1 cellular context compared by ENCODE assay signal in genomic region chr1:212487774-212488435, GRCh38.
TF ChIP-seq lines count a peak whose summit lies in the region.

No MANE protein-coding gene starts in this region.

TF ChIP-seq in K562, 482 proteins besides CTCF, POLR2A, EP300 and RAD21 (continued from another document and continues in another):
- no peak for TF ChIP-seq SAFB (IDR thresholded peaks at IDR 0.05; ENCODE audit: borderline replicate concordance, low read depth, low read length)
- no peak for TF ChIP-seq ZNF780A (CRISPR knock-in tag; IDR thresholded peaks at IDR 0.05)
- TF ChIP-seq TGIF2 (CRISPR knock-in tag; IDR thresholded peaks at IDR 0.05), result no peak
- TF ChIP-seq, protein P1, sequence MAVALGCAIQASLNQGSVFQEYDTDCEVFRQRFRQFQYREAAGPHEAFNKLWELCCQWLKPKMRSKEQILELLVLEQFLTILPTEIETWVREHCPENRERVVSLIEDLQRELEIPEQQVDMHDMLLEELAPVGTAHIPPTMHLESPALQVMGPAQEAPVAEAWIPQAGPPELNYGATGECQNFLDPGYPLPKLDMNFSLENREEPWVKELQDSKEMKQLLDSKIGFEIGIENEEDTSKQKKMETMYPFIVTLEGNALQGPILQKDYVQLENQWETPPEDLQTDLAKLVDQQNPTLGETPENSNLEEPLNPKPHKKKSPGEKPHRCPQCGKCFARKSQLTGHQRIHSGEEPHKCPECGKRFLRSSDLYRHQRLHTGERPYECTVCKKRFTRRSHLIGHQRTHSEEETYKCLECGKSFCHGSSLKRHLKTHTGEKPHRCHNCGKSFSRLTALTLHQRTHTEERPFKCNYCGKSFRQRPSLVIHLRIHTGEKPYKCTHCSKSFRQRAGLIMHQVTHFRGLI (CRISPR knock-in tag; IDR thresholded peaks at IDR 0.05), result no peak
- TF ChIP-seq SREBF1 (IDR thresholded peaks at IDR 0.05; ENCODE audit: borderline replicate concordance, low read depth, low read length), result no peak
- TF ChIP-seq ZNF165 (CRISPR knock-in tag; IDR thresholded peaks at IDR 0.05; ENCODE audit: borderline replicate concordance), result peak; percentile 66; the same call in 1 of the 2 replicates
- TF ChIP-seq NFRKB (IDR thresholded peaks at IDR 0.05; ENCODE audit: low read depth), result peak; percentile 54; the same call in 1 of the 2 replicates
- no peak for TF ChIP-seq MYC (IDR thresholded peaks at IDR 0.05; ENCODE audit: low read depth, low read length)
- TF ChIP-seq MYC (CRISPR knock-in tag; IDR thresholded peaks at IDR 0.05; ENCODE audit: borderline replicate concordance, low read depth), result no peak
- TF ChIP-seq SAP30 (IDR thresholded peaks at IDR 0.05; ENCODE audit: borderline replicate concordance, insufficient read depth, low read depth, low read length, poor library complexity, severe bottlenecking), result no peak
- TF ChIP-seq, protein P2, sequence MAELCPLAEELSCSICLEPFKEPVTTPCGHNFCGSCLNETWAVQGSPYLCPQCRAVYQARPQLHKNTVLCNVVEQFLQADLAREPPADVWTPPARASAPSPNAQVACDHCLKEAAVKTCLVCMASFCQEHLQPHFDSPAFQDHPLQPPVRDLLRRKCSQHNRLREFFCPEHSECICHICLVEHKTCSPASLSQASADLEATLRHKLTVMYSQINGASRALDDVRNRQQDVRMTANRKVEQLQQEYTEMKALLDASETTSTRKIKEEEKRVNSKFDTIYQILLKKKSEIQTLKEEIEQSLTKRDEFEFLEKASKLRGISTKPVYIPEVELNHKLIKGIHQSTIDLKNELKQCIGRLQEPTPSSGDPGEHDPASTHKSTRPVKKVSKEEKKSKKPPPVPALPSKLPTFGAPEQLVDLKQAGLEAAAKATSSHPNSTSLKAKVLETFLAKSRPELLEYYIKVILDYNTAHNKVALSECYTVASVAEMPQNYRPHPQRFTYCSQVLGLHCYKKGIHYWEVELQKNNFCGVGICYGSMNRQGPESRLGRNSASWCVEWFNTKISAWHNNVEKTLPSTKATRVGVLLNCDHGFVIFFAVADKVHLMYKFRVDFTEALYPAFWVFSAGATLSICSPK (IDR thresholded peaks at IDR 0.05; ENCODE audit: borderline replicate concordance), result no peak
- no peak for TF ChIP-seq ZNF609 (CRISPR knock-in tag; IDR thresholded peaks at IDR 0.05; ENCODE audit: borderline replicate concordance)
- TF ChIP-seq ZNF444 (CRISPR knock-in tag; IDR thresholded peaks at IDR 0.05), result no peak
- TF ChIP-seq ZNF584 (CRISPR knock-in tag; IDR thresholded peaks at IDR 0.05; ENCODE audit: low read depth), result peak; percentile 72; the same call in 1 of the 2 replicates
- TF ChIP-seq KLF13 (tag; IDR thresholded peaks at IDR 0.05; ENCODE audit: borderline replicate concordance, low read depth), result no peak
- TF ChIP-seq FOXA1 (IDR thresholded peaks at IDR 0.05; ENCODE audit: borderline replicate concordance), result no peak
- peak; percentile 48; the same call in 1 of the 2 replicates for TF ChIP-seq DDX20 (tag; IDR thresholded peaks at IDR 0.05; ENCODE audit: low read depth)
- TF ChIP-seq TAF15 (IDR thresholded peaks at IDR 0.05; ENCODE audit: low read depth, low read length), result no peak
- no peak for TF ChIP-seq CBX8 (IDR thresholded peaks at IDR 0.05; ENCODE audit: borderline replicate concordance, extremely low read depth, low read depth, low read length, poor library complexity, severe bottlenecking)
- TF ChIP-seq ARID1B (IDR thresholded peaks at IDR 0.05), result no peak
- no peak for TF ChIP-seq HDAC3 (IDR thresholded peaks at IDR 0.05; ENCODE audit: borderline replicate concordance, partially characterized antibody)
- TF ChIP-seq ZBTB49 (CRISPR knock-in tag; IDR thresholded peaks at IDR 0.05; ENCODE audit: borderline replicate concordance), result no peak
- TF ChIP-seq HDGF (IDR thresholded peaks at IDR 0.05), result no peak
- TF ChIP-seq CXXC5 (CRISPR knock-in tag; IDR thresholded peaks at IDR 0.05), result 0 out of 2 replicates have a peak, but pooled peaks have one; percentile 7
- no peak for TF ChIP-seq POLR2G (IDR thresholded peaks at IDR 0.05; ENCODE audit: low read depth, low read length)
- TF ChIP-seq HMGN3 (IDR thresholded peaks at IDR 0.05; ENCODE audit: borderline replicate concordance, extremely low read depth, insufficient read length, low read depth, low read length), result no peak
- TF ChIP-seq ZNF23 (CRISPR knock-in tag; IDR thresholded peaks at IDR 0.05), result no peak
- no peak for TF ChIP-seq PML (IDR thresholded peaks at IDR 0.05; ENCODE audit: low read length)
- 0 out of 2 replicates have a peak, but pooled peaks have one; percentile 33 for TF ChIP-seq GTF2E2 (tag; IDR thresholded peaks at IDR 0.05)
- TF ChIP-seq ZNF212 (CRISPR knock-in tag; IDR thresholded peaks at IDR 0.05), result no peak
- TF ChIP-seq PRMT5 (CRISPR knock-in tag; IDR thresholded peaks at IDR 0.05), result no peak
- no peak for TF ChIP-seq SPI1 (IDR thresholded peaks at IDR 0.05; ENCODE audit: borderline replicate concordance, low read depth, low read length)
- TF ChIP-seq, protein P3, sequence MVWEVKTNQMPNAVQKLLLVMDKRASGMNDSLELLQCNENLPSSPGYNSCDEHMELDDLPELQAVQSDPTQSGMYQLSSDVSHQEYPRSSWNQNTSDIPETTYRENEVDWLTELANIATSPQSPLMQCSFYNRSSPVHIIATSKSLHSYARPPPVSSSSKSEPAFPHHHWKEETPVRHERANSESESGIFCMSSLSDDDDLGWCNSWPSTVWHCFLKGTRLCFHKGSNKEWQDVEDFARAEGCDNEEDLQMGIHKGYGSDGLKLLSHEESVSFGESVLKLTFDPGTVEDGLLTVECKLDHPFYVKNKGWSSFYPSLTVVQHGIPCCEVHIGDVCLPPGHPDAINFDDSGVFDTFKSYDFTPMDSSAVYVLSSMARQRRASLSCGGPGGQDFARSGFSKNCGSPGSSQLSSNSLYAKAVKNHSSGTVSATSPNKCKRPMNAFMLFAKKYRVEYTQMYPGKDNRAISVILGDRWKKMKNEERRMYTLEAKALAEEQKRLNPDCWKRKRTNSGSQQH (CRISPR knock-in tag; IDR thresholded peaks at IDR 0.05), result peak; percentile 32; the same call in 1 of the 2 replicates
- no peak for TF ChIP-seq BRD4 (IDR thresholded peaks at IDR 0.05)
- no peak for TF ChIP-seq NCOA4 (IDR thresholded peaks at IDR 0.05; ENCODE audit: partially characterized antibody)
- TF ChIP-seq NR0B1 (IDR thresholded peaks at IDR 0.05; ENCODE audit: partially characterized antibody), result no peak
- TF ChIP-seq, protein P4, sequence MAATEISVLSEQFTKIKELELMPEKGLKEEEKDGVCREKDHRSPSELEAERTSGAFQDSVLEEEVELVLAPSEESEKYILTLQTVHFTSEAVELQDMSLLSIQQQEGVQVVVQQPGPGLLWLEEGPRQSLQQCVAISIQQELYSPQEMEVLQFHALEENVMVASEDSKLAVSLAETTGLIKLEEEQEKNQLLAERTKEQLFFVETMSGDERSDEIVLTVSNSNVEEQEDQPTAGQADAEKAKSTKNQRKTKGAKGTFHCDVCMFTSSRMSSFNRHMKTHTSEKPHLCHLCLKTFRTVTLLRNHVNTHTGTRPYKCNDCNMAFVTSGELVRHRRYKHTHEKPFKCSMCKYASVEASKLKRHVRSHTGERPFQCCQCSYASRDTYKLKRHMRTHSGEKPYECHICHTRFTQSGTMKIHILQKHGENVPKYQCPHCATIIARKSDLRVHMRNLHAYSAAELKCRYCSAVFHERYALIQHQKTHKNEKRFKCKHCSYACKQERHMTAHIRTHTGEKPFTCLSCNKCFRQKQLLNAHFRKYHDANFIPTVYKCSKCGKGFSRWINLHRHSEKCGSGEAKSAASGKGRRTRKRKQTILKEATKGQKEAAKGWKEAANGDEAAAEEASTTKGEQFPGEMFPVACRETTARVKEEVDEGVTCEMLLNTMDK (IDR thresholded peaks at IDR 0.05; ENCODE audit: borderline replicate concordance, insufficient read depth, low read depth, low read length, poor library complexity, severe bottlenecking), result no peak
- no peak for TF ChIP-seq PATZ1 (CRISPR knock-in tag; IDR thresholded peaks at IDR 0.05; ENCODE audit: borderline replicate concordance)
- no peak for TF ChIP-seq KLF10 (CRISPR knock-in tag; IDR thresholded peaks at IDR 0.05)
- no peak for TF ChIP-seq RUNX1 (IDR thresholded peaks at IDR 0.05; ENCODE audit: low read depth)
- TF ChIP-seq MYNN (IDR thresholded peaks at IDR 0.05), result no peak
- no peak for TF ChIP-seq MYNN (CRISPR knock-in tag; IDR thresholded peaks at IDR 0.05)
- TF ChIP-seq, protein P5, sequence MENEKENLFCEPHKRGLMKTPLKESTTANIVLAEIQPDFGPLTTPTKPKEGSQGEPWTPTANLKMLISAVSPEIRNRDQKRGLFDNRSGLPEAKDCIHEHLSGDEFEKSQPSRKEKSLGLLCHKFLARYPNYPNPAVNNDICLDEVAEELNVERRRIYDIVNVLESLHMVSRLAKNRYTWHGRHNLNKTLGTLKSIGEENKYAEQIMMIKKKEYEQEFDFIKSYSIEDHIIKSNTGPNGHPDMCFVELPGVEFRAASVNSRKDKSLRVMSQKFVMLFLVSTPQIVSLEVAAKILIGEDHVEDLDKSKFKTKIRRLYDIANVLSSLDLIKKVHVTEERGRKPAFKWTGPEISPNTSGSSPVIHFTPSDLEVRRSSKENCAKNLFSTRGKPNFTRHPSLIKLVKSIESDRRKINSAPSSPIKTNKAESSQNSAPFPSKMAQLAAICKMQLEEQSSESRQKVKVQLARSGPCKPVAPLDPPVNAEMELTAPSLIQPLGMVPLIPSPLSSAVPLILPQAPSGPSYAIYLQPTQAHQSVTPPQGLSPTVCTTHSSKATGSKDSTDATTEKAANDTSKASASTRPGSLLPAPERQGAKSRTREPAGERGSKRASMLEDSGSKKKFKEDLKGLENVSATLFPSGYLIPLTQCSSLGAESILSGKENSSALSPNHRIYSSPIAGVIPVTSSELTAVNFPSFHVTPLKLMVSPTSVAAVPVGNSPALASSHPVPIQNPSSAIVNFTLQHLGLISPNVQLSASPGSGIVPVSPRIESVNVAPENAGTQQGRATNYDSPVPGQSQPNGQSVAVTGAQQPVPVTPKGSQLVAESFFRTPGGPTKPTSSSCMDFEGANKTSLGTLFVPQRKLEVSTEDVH (IDR thresholded peaks at IDR 0.05; ENCODE audit: low read depth, partially characterized antibody), result no peak
